ENCODE assay signal across 16 cellular contexts in genomic region chr7:142638581-142638980, GRCh38.
DNase-seq lines count a peak whose midpoint lies in the region; ATAC-seq and TF ChIP-seq lines count a peak whose summit lies in the region.
"Had no signal": no experiment of that assay in that cellular context is flagged by ENCODE, and none has a peak within 500 bp of the region (broad histone marks: within the 10 kb centered on the region; RNA-seq: fewer than 3 reads in every experiment).

No MANE protein-coding gene starts in this region.

- TF ChIP-seq CTCF in CD4-positive, alpha-beta T cell (IDR thresholded peaks at IDR 0.05) = no peak
- no peak for TF ChIP-seq CTCF in GM10266 (IDR thresholded peaks at IDR 0.05; ENCODE audit: control insufficient read depth, insufficient read depth, low read depth, missing control alignments)

- no peaks in the 10 kb centered on the region for H3K36me3 Mint-ChIP-seq in activated CD4-positive, alpha-beta memory T cell treated with anti-CD3 and anti-CD28 coated beads for 36 hours
- H3K36me3 Mint-ChIP-seq in activated CD4-positive, alpha-beta memory T cell treated with anti-CD3 and anti-CD28 coated beads, Interleukin-2, amount 10 ng/mL, durations not matched to agents 7 days and 5 days (ENCODE audit: low read depth) = no peaks in the 10 kb centered on the region
- no peaks in the 10 kb centered on the region for H3K36me3 Mint-ChIP-seq in activated naive CD4-positive, alpha-beta T cell treated with anti-CD3 and anti-CD28 coated beads, Interleukin-2, amount 10 ng/mL, durations not matched to agents 7 days and 5 days
- H3K36me3 Mint-ChIP-seq in activated naive CD4-positive, alpha-beta T cell treated with anti-CD3 and anti-CD28 coated beads, Interleukin-2, amount 50 U/mL, for 72 hours = no peaks in the 10 kb centered on the region
- H3K36me3 Mint-ChIP-seq in CD4-positive, alpha-beta T cell (ENCODE audit: low read depth) = no peaks in the 10 kb centered on the region
- no peaks in the 10 kb centered on the region for H3K36me3 Mint-ChIP-seq in activated naive CD8-positive, alpha-beta T cell treated with anti-CD3 and anti-CD28 coated beads, Interleukin-2, amount 50 U/mL, for 24 hours (ENCODE audit: low read depth)

- peaks cover 6% of the 10 kb centered on the region for H3K4me1 Mint-ChIP-seq in activated CD4-positive, alpha-beta memory T cell treated with anti-CD3 and anti-CD28 coated beads for 36 hours (ENCODE audit: low read depth)
- peaks cover 14% of the 10 kb centered on the region for H3K4me1 Mint-ChIP-seq in activated CD4-positive, alpha-beta memory T cell treated with anti-CD3 and anti-CD28 coated beads, Interleukin-2, amount 10 ng/mL, durations not matched to agents 7 days and 5 days
- peaks cover 24% of the 10 kb centered on the region for H3K4me1 Mint-ChIP-seq in activated naive CD4-positive, alpha-beta T cell treated with anti-CD3 and anti-CD28 coated beads, Interleukin-2, amount 10 ng/mL, durations not matched to agents 7 days and 5 days
- H3K4me1 Mint-ChIP-seq in CD4-positive, alpha-beta T cell (ENCODE audit: low read depth) = peaks cover 37% of the 10 kb centered on the region
- peaks cover 14% of the 10 kb centered on the region for H3K4me1 Mint-ChIP-seq in activated naive CD8-positive, alpha-beta T cell treated with anti-CD3 and anti-CD28 coated beads, Interleukin-2, amount 50 U/mL, for 24 hours
- H3K4me1 Mint-ChIP-seq: H9 had no signal

- H3K9me3 ChIP-seq in CD4-positive, alpha-beta T cell (ENCODE audit: control insufficient read depth, low read length) = no peaks in the 10 kb centered on the region
- H3K9me3 ChIP-seq: BLaER1 treated with 17β-estradiol and CSF1 and Interleukin-3, amounts not matched to agents 10 nM and 100 nM; Caco-2 had no signal

- POLR2A ChIA-PET in activated CD4-positive, alpha-beta memory T cell treated with anti-CD3 and anti-CD28 coated beads for 36 hours (lab: Charles Lee) = no interaction called here
- POLR2A ChIA-PET in activated CD4-positive, alpha-beta memory T cell treated with anti-CD3 and anti-CD28 coated beads, Interleukin-2, amount 10 ng/mL, durations not matched to agents 7 days and 5 days (lab: Charles Lee) = no interaction called here
- POLR2A ChIA-PET in CD4-positive, alpha-beta T cell (lab: Charles Lee) = interaction anchor here (8.1 kb wide), 1 partner anchor 172 kb away, joined by 195 read pairs; no protein-coding TSS in a partner anchor

- CTCF ChIA-PET in activated CD4-positive, alpha-beta memory T cell treated with anti-CD3 and anti-CD28 coated beads for 36 hours (lab: Charles Lee) = no interaction called here
- CTCF ChIA-PET in activated CD4-positive, alpha-beta memory T cell treated with anti-CD3 and anti-CD28 coated beads, Interleukin-2, amount 10 ng/mL, durations not matched to agents 7 days and 5 days (lab: Charles Lee) = no interaction called here
- CTCF ChIA-PET in activated naive CD4-positive, alpha-beta T cell treated with anti-CD3 and anti-CD28 coated beads, Interleukin-2, amount 10 ng/mL, durations not matched to agents 7 days and 5 days (lab: Charles Lee) = interaction anchor here (2.7 kb wide), 1 partner anchor 145 kb away, joined by 30 read pairs; no protein-coding TSS in a partner anchor
- CTCF ChIA-PET in CD4-positive, alpha-beta T cell (lab: Charles Lee) = no interaction called here

- no peak for ATAC-seq in activated naive CD4-positive, alpha-beta T cell treated with anti-CD3 and anti-CD28 coated beads, Interleukin-2, amount 50 U/mL, for 72 hours
- ATAC-seq in CD4-positive, alpha-beta T cell (ENCODE audit: poor library complexity) = no peak
- no peak for ATAC-seq in activated naive CD8-positive, alpha-beta T cell treated with anti-CD3 and anti-CD28 coated beads, Interleukin-2, amount 50 U/mL, for 24 hours

- peaks cover 5% of the 10 kb centered on the region for H3K27me3 Mint-ChIP-seq in activated CD4-positive, alpha-beta memory T cell treated with anti-CD3 and anti-CD28 coated beads for 36 hours
- peaks cover 9% of the 10 kb centered on the region for H3K27me3 Mint-ChIP-seq in activated CD4-positive, alpha-beta memory T cell treated with anti-CD3 and anti-CD28 coated beads, Interleukin-2, amount 10 ng/mL, durations not matched to agents 7 days and 5 days
- peaks cover 10% of the 10 kb centered on the region for H3K27me3 Mint-ChIP-seq in activated naive CD4-positive, alpha-beta T cell treated with anti-CD3 and anti-CD28 coated beads, Interleukin-2, amount 10 ng/mL, durations not matched to agents 7 days and 5 days
- H3K27me3 Mint-ChIP-seq in CD4-positive, alpha-beta T cell = peaks cover 5% of the 10 kb centered on the region
- peaks cover 6% of the 10 kb centered on the region for H3K27me3 Mint-ChIP-seq in activated naive CD8-positive, alpha-beta T cell treated with anti-CD3 and anti-CD28 coated beads, Interleukin-2, amount 50 U/mL, for 24 hours

- DNase-seq in activated CD4-positive, alpha-beta memory T cell treated with anti-CD3 and anti-CD28 coated beads for 36 hours = no peak
- no peak for DNase-seq in activated CD4-positive, alpha-beta memory T cell treated with anti-CD3 and anti-CD28 coated beads, Interleukin-2, amount 10 ng/mL, durations not matched to agents 7 days and 5 days
- no peak for DNase-seq in activated naive CD4-positive, alpha-beta T cell treated with anti-CD3 and anti-CD28 coated beads, Interleukin-2, amount 10 ng/mL, durations not matched to agents 7 days and 5 days
- no peak for DNase-seq in activated naive CD4-positive, alpha-beta T cell treated with anti-CD3 and anti-CD28 coated beads, Interleukin-2, amount 50 U/mL, for 72 hours (ENCODE audit: low spot score in 2 of 2)
- DNase-seq in CD4-positive, alpha-beta T cell = no peak
- no peak for DNase-seq in activated naive CD8-positive, alpha-beta T cell treated with anti-CD3 and anti-CD28 coated beads, Interleukin-2, amount 50 U/mL, for 24 hours
- no peak for DNase-seq in GM10266 (ENCODE audit: extremely low spot score)
- DNase-seq: Caco-2, DMS153, DMS79, GDM1, GOT3, H9, IMR-90 had no signal

- no peaks in the 10 kb centered on the region for H3K27me3 ChIP-seq in CD4-positive, alpha-beta T cell (ENCODE audit: control insufficient read depth, insufficient read depth, low read length)
- H3K27me3 ChIP-seq: BLaER1 treated with 17β-estradiol and CSF1 and Interleukin-3, amounts not matched to agents 10 nM and 100 nM had no signal

- no peaks in the 10 kb centered on the region for H3K9me3 Mint-ChIP-seq in activated CD4-positive, alpha-beta memory T cell treated with anti-CD3 and anti-CD28 coated beads for 36 hours
- no peaks in the 10 kb centered on the region for H3K9me3 Mint-ChIP-seq in activated CD4-positive, alpha-beta memory T cell treated with anti-CD3 and anti-CD28 coated beads, Interleukin-2, amount 10 ng/mL, durations not matched to agents 7 days and 5 days
- H3K9me3 Mint-ChIP-seq in activated naive CD4-positive, alpha-beta T cell treated with anti-CD3 and anti-CD28 coated beads, Interleukin-2, amount 10 ng/mL, durations not matched to agents 7 days and 5 days = no peaks in the 10 kb centered on the region
- no peaks in the 10 kb centered on the region for H3K9me3 Mint-ChIP-seq in activated naive CD4-positive, alpha-beta T cell treated with anti-CD3 and anti-CD28 coated beads, Interleukin-2, amount 50 U/mL, for 72 hours
- H3K9me3 Mint-ChIP-seq in CD4-positive, alpha-beta T cell = no peaks in the 10 kb centered on the region
- no peaks in the 10 kb centered on the region for H3K9me3 Mint-ChIP-seq in activated naive CD8-positive, alpha-beta T cell treated with anti-CD3 and anti-CD28 coated beads, Interleukin-2, amount 50 U/mL, for 24 hours

- no peak overlapping the region for H3K27ac ChIP-seq in CD4-positive, alpha-beta T cell (ENCODE audit: low read depth, low read length)
- H3K27ac ChIP-seq: BLaER1 treated with 17β-estradiol and CSF1 and Interleukin-3, amounts not matched to agents 10 nM and 100 nM had no signal

- intact Hi-C loops in activated CD4-positive, alpha-beta memory T cell treated with anti-CD3 and anti-CD28 coated beads for 36 hours (cut with micrococcal nuclease) = loop anchor here (5.0 to 10.0 kb wide), 2 partner anchors 74 to 576 kb away; no protein-coding TSS in a partner anchor
- intact Hi-C loops in CD4-positive, alpha-beta T cell (cut with DNase I, micrococcal nuclease) = loop anchor here in 1 of 2 experiments (10.0 kb wide), 1 partner anchor 576 kb away; no protein-coding TSS in a partner anchor

- peak overlapping the region; percentile 5 for H3K4me3 Mint-ChIP-seq in activated CD4-positive, alpha-beta memory T cell treated with anti-CD3 and anti-CD28 coated beads for 36 hours
- no peak overlapping the region for H3K4me3 Mint-ChIP-seq in activated CD4-positive, alpha-beta memory T cell treated with anti-CD3 and anti-CD28 coated beads, Interleukin-2, amount 10 ng/mL, durations not matched to agents 7 days and 5 days
- H3K4me3 Mint-ChIP-seq in activated naive CD4-positive, alpha-beta T cell treated with anti-CD3 and anti-CD28 coated beads, Interleukin-2, amount 10 ng/mL, durations not matched to agents 7 days and 5 days = peak overlapping the region; percentile 15
- peak overlapping the region; percentile 42 for H3K4me3 Mint-ChIP-seq in CD4-positive, alpha-beta T cell
- H3K4me3 Mint-ChIP-seq in activated naive CD8-positive, alpha-beta T cell treated with anti-CD3 and anti-CD28 coated beads, Interleukin-2, amount 50 U/mL, for 24 hours = peak overlapping the region; percentile 45
- H3K4me3 Mint-ChIP-seq: B cell, H9 had no signal

- peak overlapping the region; percentile 23 for H3K27ac Mint-ChIP-seq in activated CD4-positive, alpha-beta memory T cell treated with anti-CD3 and anti-CD28 coated beads for 36 hours
- no peak overlapping the region for H3K27ac Mint-ChIP-seq in activated CD4-positive, alpha-beta memory T cell treated with anti-CD3 and anti-CD28 coated beads, Interleukin-2, amount 10 ng/mL, durations not matched to agents 7 days and 5 days
- no peak overlapping the region for H3K27ac Mint-ChIP-seq in activated naive CD4-positive, alpha-beta T cell treated with anti-CD3 and anti-CD28 coated beads, Interleukin-2, amount 10 ng/mL, durations not matched to agents 7 days and 5 days
- H3K27ac Mint-ChIP-seq in activated naive CD4-positive, alpha-beta T cell treated with anti-CD3 and anti-CD28 coated beads, Interleukin-2, amount 50 U/mL, for 72 hours = no peak overlapping the region
- H3K27ac Mint-ChIP-seq in CD4-positive, alpha-beta T cell = peak overlapping the region; percentile 64
- no peak overlapping the region for H3K27ac Mint-ChIP-seq in activated naive CD8-positive, alpha-beta T cell treated with anti-CD3 and anti-CD28 coated beads, Interleukin-2, amount 50 U/mL, for 24 hours
- H3K27ac Mint-ChIP-seq: B cell, H9 had no signal

Comparison
In these comparisons a context has a peak if more than half of its experiments do, and no peak if none do; other contexts are left out.
1. H3K27ac Mint-ChIP-seq: peak in activated CD4-positive, alpha-beta memory T cell treated with anti-CD3 and anti-CD28 coated beads for 36 hours (single experiment) and CD4-positive, alpha-beta T cell (single experiment); none in activated CD4-positive, alpha-beta memory T cell treated with anti-CD3 and anti-CD28 coated beads, Interleukin-2, amount 10 ng/mL, durations not matched to agents 7 days and 5 days (single experiment), activated naive CD4-positive, alpha-beta T cell treated with anti-CD3 and anti-CD28 coated beads, Interleukin-2, amount 10 ng/mL, durations not matched to agents 7 days and 5 days (single experiment), activated naive CD4-positive, alpha-beta T cell treated with anti-CD3 and anti-CD28 coated beads, Interleukin-2, amount 50 U/mL, for 72 hours (0 of 2) and activated naive CD8-positive, alpha-beta T cell treated with anti-CD3 and anti-CD28 coated beads, Interleukin-2, amount 50 U/mL, for 24 hours (single experiment).